Comparison of ENCODE assay signal across 26 cellular contexts in the genomic region with DNA sequence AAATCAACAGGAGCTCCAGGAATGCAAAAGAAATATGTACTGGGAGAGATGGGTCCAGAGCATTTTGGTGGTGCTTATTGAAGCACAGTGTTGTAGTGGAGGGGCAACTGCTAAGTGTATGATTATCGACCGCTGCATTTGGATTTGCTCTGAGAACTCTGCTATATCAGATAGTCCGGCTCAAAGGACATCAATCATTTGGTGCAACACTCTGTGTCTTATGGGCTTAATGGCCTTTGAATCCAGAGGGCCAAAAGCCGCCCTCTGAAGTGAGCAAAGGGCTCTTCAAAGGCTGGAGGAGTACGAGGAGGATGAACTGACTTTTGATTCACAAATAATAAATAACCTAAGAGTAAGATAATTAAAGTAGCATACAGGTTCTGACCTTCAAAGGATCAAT. TPM values are rescaled to one million over a fixed set of nuclear protein-coding genes. Genes with fewer than 3 reads are reported as not detected.
"Had no signal": no experiment of that assay in that cellular context is flagged by ENCODE, and none has a peak within 500 bp of the region (broad histone marks: within the 10 kb centered on the region; RNA-seq: fewer than 3 reads in every experiment).

No MANE protein-coding gene starts in this region.

- H3K4me3 ChIP-seq: colonic mucosa, esophagus squamous epithelium, gastrocnemius medialis, heart right ventricle, lower lobe of right lung, mucosa of descending colon had no signal

- H3K27ac Mint-ChIP-seq: dendritic cell treated with granulocyte-macrophage colony-stimulating factor and Interleukin-4, amounts not matched to agents 40 ng/mL and 50 ng/mL, for 4 days; effector memory CD8-positive, alpha-beta T cell; endodermal cell; mesothelial cell of epicardium; naive B cell had no signal

- H3K9me3 ChIP-seq: colonic mucosa, esophagus squamous epithelium, gastrocnemius medialis, lower lobe of right lung, mucosa of descending colon had no signal

- H3K9me3 Mint-ChIP-seq: dendritic cell treated with granulocyte-macrophage colony-stimulating factor and Interleukin-4, amounts not matched to agents 40 ng/mL and 50 ng/mL, for 4 days; effector memory CD8-positive, alpha-beta T cell; endodermal cell; naive B cell; naive thymus-derived CD8-positive, alpha-beta T cell had no signal

- H3K27me3 Mint-ChIP-seq: dendritic cell treated with granulocyte-macrophage colony-stimulating factor and Interleukin-4, amounts not matched to agents 40 ng/mL and 50 ng/mL, for 4 days; effector memory CD8-positive, alpha-beta T cell; naive B cell; naive thymus-derived CD8-positive, alpha-beta T cell had no signal

- DNase-seq: colonic mucosa; cortex of kidney; effector CD8-positive, alpha-beta T cell; effector memory CD8-positive, alpha-beta T cell; endodermal cell; erythroblast; esophagus squamous epithelium; foreskin fibroblast; foreskin melanocyte; gastrocnemius medialis; glutamatergic neuron; head of caudate nucleus; heart right ventricle; hippocampal formation; left colon; left ventricle myocardium superior; lower lobe of right lung; mesenchymal stem cell; mucosa of descending colon; naive B cell; naive thymus-derived CD8-positive, alpha-beta T cell had no signal

- H3K27me3 ChIP-seq: colonic mucosa had no signal

- H3K4me1 Mint-ChIP-seq: endodermal cell, mesothelial cell of epicardium had no signal

- H3K36me3 Mint-ChIP-seq: mesothelial cell of epicardium; naive B cell; naive thymus-derived CD8-positive, alpha-beta T cell had no signal

- H3K4me3 Mint-ChIP-seq: dendritic cell treated with granulocyte-macrophage colony-stimulating factor and Interleukin-4, amounts not matched to agents 40 ng/mL and 50 ng/mL, for 4 days; effector memory CD8-positive, alpha-beta T cell; endodermal cell; mesothelial cell of epicardium; naive B cell; naive thymus-derived CD8-positive, alpha-beta T cell had no signal

- H3K27ac ChIP-seq: colonic mucosa, epithelial cell of prostate, esophagus squamous epithelium, gastrocnemius medialis, heart right ventricle, lower lobe of right lung had no signal

- H3K4me1 ChIP-seq: colonic mucosa, esophagus squamous epithelium, gastrocnemius medialis, lower lobe of right lung had no signal

- H3K36me3 ChIP-seq: colonic mucosa, esophagus squamous epithelium, gastrocnemius medialis, heart right ventricle, lower lobe of right lung had no signal

RNA-seq across cellular contexts. Expression of gene IKZF1, which starts 9.4 kb away (rescaled TPM):
- total RNA-seq: glomerular endothelial cell, myocyte had no signal
